Comparison of ENCODE assay signal across 2 cellular contexts in genomic region chr12:78864483-78865296, GRCh38.
TF ChIP-seq lines count a peak whose summit lies in the region.

TSS of gene SYT1 (plus strand) at chr12:78864774.

TF ChIP-seq in liver, 16 proteins besides CTCF, POLR2A, EP300 and RAD21 (continued from another document):
- TF ChIP-seq REST (IDR thresholded peaks at IDR 0.05) (no peak), JUND (IDR thresholded peaks at IDR 0.05) (no peak), GABPA (IDR thresholded peaks at IDR 0.05 in 1 of 2, conservative IDR thresholded peaks at IDR 0.05 in 1 of 2) (no peak), SP1 (IDR thresholded peaks at IDR 0.05) (no peak), FOXA2 (IDR thresholded peaks at IDR 0.05) (no peak), NR2F2 (IDR thresholded peaks at IDR 0.05) (no peak), EGR1 (IDR thresholded peaks at IDR 0.05; ENCODE audit: low read depth in 2 of 2) (no peak), ZBTB33 (IDR thresholded peaks at IDR 0.05) (no peak), HNF4A (conservative IDR thresholded peaks at IDR 0.05) (no peak), TAF1 (conservative IDR thresholded peaks at IDR 0.05) (no peak), RXRA (IDR thresholded peaks at IDR 0.05) (no peak), FOXA1 (IDR thresholded peaks at IDR 0.05) (no peak)
- TF ChIP-seq, protein P1, sequence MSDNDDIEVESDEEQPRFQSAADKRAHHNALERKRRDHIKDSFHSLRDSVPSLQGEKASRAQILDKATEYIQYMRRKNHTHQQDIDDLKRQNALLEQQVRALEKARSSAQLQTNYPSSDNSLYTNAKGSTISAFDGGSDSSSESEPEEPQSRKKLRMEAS (IDR thresholded peaks at IDR 0.05), result no peak
- TF ChIP-seq, protein P2, sequence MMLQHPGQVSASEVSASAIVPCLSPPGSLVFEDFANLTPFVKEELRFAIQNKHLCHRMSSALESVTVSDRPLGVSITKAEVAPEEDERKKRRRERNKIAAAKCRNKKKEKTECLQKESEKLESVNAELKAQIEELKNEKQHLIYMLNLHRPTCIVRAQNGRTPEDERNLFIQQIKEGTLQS (IDR thresholded peaks at IDR 0.05), result no peak

TF ChIP-seq in HepG2, 621 proteins besides CTCF, POLR2A, EP300 and RAD21 (continued from another document):
- TF ChIP-seq E2F2 (CRISPR knock-in tag; IDR thresholded peaks at IDR 0.05; ENCODE audit: borderline replicate concordance) (no peak), ZNF253 (CRISPR knock-in tag; IDR thresholded peaks at IDR 0.05; ENCODE audit: borderline replicate concordance) (no peak), MAFF (IDR thresholded peaks at IDR 0.05; ENCODE audit: low read depth, low read length) (no peak), RFXANK (CRISPR knock-in tag; IDR thresholded peaks at IDR 0.05) (no peak), AGO1 (IDR thresholded peaks at IDR 0.05; ENCODE audit: low read depth, low read length, poor library complexity, severe bottlenecking) (no peak), RNF219 (CRISPR knock-in tag; IDR thresholded peaks at IDR 0.05) (no peak), ZNF788 (CRISPR knock-in tag; IDR thresholded peaks at IDR 0.05; ENCODE audit: borderline replicate concordance) (no peak), HMGXB4 (CRISPR knock-in tag; IDR thresholded peaks at IDR 0.05; ENCODE audit: borderline replicate concordance in 1 of 2, low read depth in 1 of 2) (no peak), KDM1A (CRISPR knock-in tag; IDR thresholded peaks at IDR 0.05) (no peak)
- TF ChIP-seq, protein P3, sequence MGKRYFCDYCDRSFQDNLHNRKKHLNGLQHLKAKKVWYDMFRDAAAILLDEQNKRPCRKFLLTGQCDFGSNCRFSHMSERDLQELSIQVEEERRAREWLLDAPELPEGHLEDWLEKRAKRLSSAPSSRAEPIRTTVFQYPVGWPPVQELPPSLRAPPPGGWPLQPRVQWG (CRISPR knock-in tag; IDR thresholded peaks at IDR 0.05; ENCODE audit: borderline replicate concordance, low read depth), result no peak
- TF ChIP-seq, protein P4, sequence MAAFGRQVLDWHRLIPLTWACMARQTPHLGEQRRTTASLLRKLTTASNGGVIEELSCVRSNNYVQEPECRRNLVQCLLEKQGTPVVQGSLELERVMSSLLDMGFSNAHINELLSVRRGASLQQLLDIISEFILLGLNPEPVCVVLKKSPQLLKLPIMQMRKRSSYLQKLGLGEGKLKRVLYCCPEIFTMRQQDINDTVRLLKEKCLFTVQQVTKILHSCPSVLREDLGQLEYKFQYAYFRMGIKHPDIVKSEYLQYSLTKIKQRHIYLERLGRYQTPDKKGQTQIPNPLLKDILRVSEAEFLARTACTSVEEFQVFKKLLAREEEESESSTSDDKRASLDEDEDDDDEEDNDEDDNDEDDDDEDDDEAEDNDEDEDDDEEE (CRISPR knock-in tag; IDR thresholded peaks at IDR 0.05), result no peak
